23 cellular contexts compared by ENCODE assay signal in the genomic region with DNA sequence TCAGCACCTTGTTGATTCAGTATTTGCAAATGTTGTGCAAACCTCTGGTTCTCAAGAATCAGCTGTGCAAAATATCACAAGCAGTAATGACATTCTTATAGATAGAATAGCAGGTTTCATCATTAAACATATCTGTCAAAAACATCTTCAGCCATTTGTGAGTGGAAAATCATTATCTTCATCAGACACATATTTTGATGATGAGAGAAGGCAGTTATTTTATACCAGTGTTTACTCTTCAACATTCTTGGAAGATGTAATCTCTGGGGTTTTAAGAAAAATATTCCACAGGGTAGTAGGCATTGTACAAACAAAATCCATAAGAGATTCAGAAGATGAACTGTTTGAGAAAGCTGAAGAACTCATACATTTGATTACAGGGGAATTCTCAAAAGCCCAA.
"Had no signal": no experiment of that assay in that cellular context is flagged by ENCODE, and none has a peak within 500 bp of the region (broad histone marks: within the 10 kb centered on the region; RNA-seq: fewer than 3 reads in every experiment).

No MANE protein-coding gene starts in this region.

- H3K4me3 Mint-ChIP-seq: naive thymus-derived CD4-positive, alpha-beta T cell; natural killer cell treated with Interleukin-12 subunit alpha and Interleukin-12 subunit beta and Interleukin-15 and Interleukin-18, amount 100 ng/mL, for 72 hours; stimulated activated naive B cell treated with anti-CD40 and anti-IgM and Interleukin-4, amounts not matched to agents 10 μg/mL and 1 μg/mL and 100 μg/mL, for 72 hours had no signal

- DNase-seq: islet precursor cell; left ventricle myocardium inferior; midbrain; mucosa of descending colon; naive thymus-derived CD4-positive, alpha-beta T cell; ovary; right lobe of liver; stimulated activated CD4-positive, alpha-beta T cell treated with anti-CD3 and anti-CD28 coated beads, Interleukin-12 subunit alpha, Interleukin-12 subunit beta, amount 100 ng/mL, for 4 hours; stimulated activated CD4-positive, alpha-beta T cell treated with anti-CD3 and anti-CD28 coated beads, Interleukin-15, amount 100 ng/mL, for 24 hours; stimulated activated CD4-positive, alpha-beta T cell treated with anti-CD3 and anti-CD28 coated beads, Interleukin-2, amount 100 ng/mL, for 24 hours; stimulated activated CD4-positive, alpha-beta T cell treated with anti-CD3 and anti-CD28 coated beads, Interleukin-4, amount 100 ng/mL, for 1 hour; stimulated activated naive B cell treated with anti-CD40 and anti-IgM and Interleukin-4, amounts not matched to agents 10 μg/mL and 1 μg/mL and 100 μg/mL, for 72 hours; stimulated activated naive CD8-positive, alpha-beta T cell treated with anti-CD3 and anti-CD28 coated beads, Interleukin-15, Interleukin-2, amounts not matched to agents 100 U/mL and 50 U/mL, for 24 hours; stomach; testis; thyroid gland; transverse colon; uterus had no signal

- H3K9me3 ChIP-seq: left ventricle myocardium inferior, mucosa of descending colon, ovary, right atrium auricular region, testis, thyroid gland, uterus had no signal

- H3K27ac ChIP-seq: left ventricle myocardium inferior, ovary, right atrium auricular region, right lobe of liver, skin epidermis, stomach, testis, thyroid gland, transverse colon, uterus had no signal

- H3K27me3 Mint-ChIP-seq: naive thymus-derived CD4-positive, alpha-beta T cell; natural killer cell treated with Interleukin-12 subunit alpha and Interleukin-12 subunit beta and Interleukin-15 and Interleukin-18, amount 100 ng/mL, for 72 hours; progenitor cell of endocrine pancreas; stimulated activated naive B cell treated with anti-CD40 and anti-IgM and Interleukin-4, amounts not matched to agents 10 μg/mL and 1 μg/mL and 100 μg/mL, for 72 hours had no signal

- H3K36me3 Mint-ChIP-seq: natural killer cell treated with Interleukin-12 subunit alpha and Interleukin-12 subunit beta and Interleukin-15 and Interleukin-18, amount 100 ng/mL, for 72 hours; stimulated activated naive B cell treated with anti-CD40 and anti-IgM and Interleukin-4, amounts not matched to agents 10 μg/mL and 1 μg/mL and 100 μg/mL, for 72 hours had no signal

- ATAC-seq: mucosa of descending colon; naive thymus-derived CD4-positive, alpha-beta T cell; natural killer cell treated with Interleukin-12 subunit alpha and Interleukin-12 subunit beta and Interleukin-15 and Interleukin-18, amount 100 ng/mL, for 72 hours; right lobe of liver; stimulated activated naive B cell treated with anti-CD40 and anti-IgM and Interleukin-4, amounts not matched to agents 10 μg/mL and 1 μg/mL and 100 μg/mL, for 72 hours; stimulated activated naive CD8-positive, alpha-beta T cell treated with anti-CD3 and anti-CD28 coated beads, Interleukin-15, Interleukin-2, amounts not matched to agents 100 U/mL and 50 U/mL, for 24 hours had no signal

- H3K27ac Mint-ChIP-seq: naive thymus-derived CD4-positive, alpha-beta T cell; natural killer cell treated with Interleukin-12 subunit alpha and Interleukin-12 subunit beta and Interleukin-15 and Interleukin-18, amount 100 ng/mL, for 72 hours; progenitor cell of endocrine pancreas; stimulated activated naive B cell treated with anti-CD40 and anti-IgM and Interleukin-4, amounts not matched to agents 10 μg/mL and 1 μg/mL and 100 μg/mL, for 72 hours had no signal

- H3K27me3 ChIP-seq: ovary, right atrium auricular region, right lobe of liver, stomach, testis, thyroid gland, transverse colon, uterus had no signal

- H3K4me1 Mint-ChIP-seq: naive thymus-derived CD4-positive, alpha-beta T cell; stimulated activated naive B cell treated with anti-CD40 and anti-IgM and Interleukin-4, amounts not matched to agents 10 μg/mL and 1 μg/mL and 100 μg/mL, for 72 hours had no signal

- H3K4me1 ChIP-seq: left ventricle myocardium inferior, right atrium auricular region, right lobe of liver, stomach, testis, thyroid gland, transverse colon, uterus had no signal

- H3K36me3 ChIP-seq: left ventricle myocardium inferior, ovary, right atrium auricular region, right lobe of liver, stomach, thyroid gland, transverse colon, uterus had no signal

- H3K4me3 ChIP-seq: left ventricle myocardium inferior, lung, mucosa of descending colon, ovary, right atrium auricular region, right lobe of liver, skin epidermis, stomach, testis, thyroid gland, transverse colon, uterus had no signal
